9 cellular contexts compared by ENCODE assay signal in genomic region chr1:202193614-202194327, GRCh38. TPM values are rescaled to one million over a fixed set of nuclear protein-coding genes. Genes with fewer than 3 reads are reported as not detected.
DNase-seq lines count a peak whose midpoint lies in the region; ATAC-seq and TF ChIP-seq lines count a peak whose summit lies in the region.
"Had no signal": no experiment of that assay in that cellular context is flagged by ENCODE, and none has a peak within 500 bp of the region (broad histone marks: within the 10 kb centered on the region; RNA-seq: fewer than 3 reads in every experiment).

Gene LGR6, plus strand, starts transcription at chr1:202193799. Its CDS starts 191 bp downstream, at chr1:202193990.

- H3K14ac ChIP-seq in IMR-90 (replicated peaks; ENCODE audit: low read depth, low read length) = no peak within 1 kb of the TSS

- TF ChIP-seq RAD21 in IMR-90 (IDR thresholded peaks at IDR 0.05; ENCODE audit: low read length) = no peak

- H2BK5ac ChIP-seq in IMR-90 (ENCODE audit: low read depth, low read length, poor library complexity, severe bottlenecking) = no peak within 1 kb of the TSS

- no peak within 1 kb of the TSS for H3K4ac ChIP-seq in IMR-90 (ENCODE audit: low read depth, low read length)

- H3K23ac ChIP-seq in IMR-90 (ENCODE audit: low read depth, low read length) = no peak within 1 kb of the TSS

- no peak within 1 kb of the TSS for H3K18ac ChIP-seq in IMR-90 (ENCODE audit: low read depth, low read length)

- no TSS peak for BruUV-seq in IMR-90 (replicated peaks; lab: Mats Ljungman, UMichigan)

- WGBS in IMR-90 (ENCODE audit: extremely low coverage in 2 of 2, insufficient read length in 1 of 2), 2 experiments = 2% methylated on average over 42 of the region's 61 CpGs; no CpG with 5 or more reads in 1 of the 2 experiments
- WGBS in smooth muscle cell (ENCODE audit: low lambda C conversion rate) = 9% methylated on average over 51 of the region's 61 CpGs

- ATAC-seq in IMR-90 (ENCODE audit: low read depth) = no peak

- POLR2A ChIA-PET in IMR-90 (lab: Charles Lee; ENCODE audit: unreplicated experiment) = no interaction called here

- H3K4me1 ChIP-seq in IMR-90 (ENCODE audit: control insufficient read depth, insufficient read depth, low read length) = no peaks in the 10 kb centered on the region
- H3K4me1 ChIP-seq in iPS-20b (ENCODE audit: insufficient read depth, low read length) = no peaks in the 10 kb centered on the region
- peaks cover 6% of the 10 kb centered on the region for H3K4me1 ChIP-seq in smooth muscle cell (ENCODE audit: low read depth)
- H3K4me1 ChIP-seq: uterus had no signal

- peaks cover 61% of the 10 kb centered on the region for H3K27me3 ChIP-seq in IMR-90 (ENCODE audit: control insufficient read depth, insufficient read depth, low read length)
- H3K27me3 ChIP-seq in iPS-20b (ENCODE audit: insufficient read depth, low read length) = peaks cover 47% of the 10 kb centered on the region
- H3K27me3 ChIP-seq in smooth muscle cell (ENCODE audit: low read depth) = peaks cover 33% of the 10 kb centered on the region
- H3K27me3 ChIP-seq: uterus had no signal

- H2AFZ ChIP-seq in IMR-90 (replicated peaks; ENCODE audit: low read length, poor library complexity) (no peak within 1 kb of the TSS), smooth muscle cell (ENCODE audit: low read depth) (peak within 1 kb of the TSS; percentile 51)

- H3K36me3 ChIP-seq in IMR-90 (ENCODE audit: control insufficient read depth, insufficient read depth, low read length) = no peaks in the 10 kb centered on the region
- no peaks in the 10 kb centered on the region for H3K36me3 ChIP-seq in iPS-20b (ENCODE audit: insufficient read depth, low read depth, low read length)
- H3K36me3 ChIP-seq in smooth muscle cell (ENCODE audit: low read depth) = no peaks in the 10 kb centered on the region
- H3K36me3 ChIP-seq: uterus had no signal

- H3K9ac ChIP-seq in IMR-90 (ENCODE audit: low read depth, low read length) = no peak within 1 kb of the TSS
- H3K9ac ChIP-seq in iPS-20b (ENCODE audit: low read depth, low read length) = no peak within 1 kb of the TSS
- no peak within 1 kb of the TSS for H3K9ac ChIP-seq in smooth muscle cell (ENCODE audit: low read depth)

- H2BK15ac ChIP-seq in IMR-90 (ENCODE audit: low read depth, low read length) = no peak within 1 kb of the TSS

- CTCF ChIA-PET in IMR-90 (lab: Yijun Ruan, JAX) = interaction anchor here (0.9 to 2.3 kb wide), 5 partner anchors 9 to 129 kb away, joined by 3 to 18 read pairs (median 9); no protein-coding TSS in a partner anchor

- no peak within 1 kb of the TSS for H2BK120ac ChIP-seq in IMR-90 (ENCODE audit: low read depth, low read length)

- no peaks in the 10 kb centered on the region for H3K9me3 ChIP-seq in IMR-90 (ENCODE audit: control insufficient read depth, insufficient read depth, low read length)
- H3K9me3 ChIP-seq in iPS-20b (ENCODE audit: insufficient read depth, low read depth, low read length) = no peaks in the 10 kb centered on the region
- H3K9me3 ChIP-seq in smooth muscle cell (replicated peaks; ENCODE audit: low read depth) = no peaks in the 10 kb centered on the region
- H3K9me3 ChIP-seq: uterus had no signal

- no peaks in the 10 kb centered on the region for H3K79me1 ChIP-seq in IMR-90 (ENCODE audit: low read depth in 1 of 2, low read length in 2 of 2)

- H2BK20ac ChIP-seq in IMR-90 (ENCODE audit: low read depth, low read length) = no peak within 1 kb of the TSS

- H3K27ac ChIP-seq in IMR-90 (ENCODE audit: insufficient read depth, low read length) (no peak within 1 kb of the TSS), iPS-20b (ENCODE audit: low read length) (no peak within 1 kb of the TSS), smooth muscle cell (ENCODE audit: low read depth) (no peak within 1 kb of the TSS)
- H3K27ac ChIP-seq: uterus had no signal

- dilution Hi-C loops in IMR-90 (cut with HindIII; ENCODE audit: low sequenced_read_pairs, unreplicated experiment) = no loop called here

- peak within 1 kb of the TSS; percentile 68 for H2AK9ac ChIP-seq in IMR-90 (replicated peaks; ENCODE audit: low read depth, low read length, poor library complexity)

- H4K91ac ChIP-seq in IMR-90 (ENCODE audit: insufficient read depth, low read depth, low read length) = no peak within 1 kb of the TSS

- H3F3A ChIP-seq in smooth muscle cell (ENCODE audit: low read depth) = no peaks in the 10 kb centered on the region

- H3K4me2 ChIP-seq in IMR-90 (ENCODE audit: low read depth, low read length) (no peak within 1 kb of the TSS), smooth muscle cell (peak within 1 kb of the TSS; percentile 86)

- H3K79me2 ChIP-seq in smooth muscle cell (ENCODE audit: low read depth) = no peaks in the 10 kb centered on the region

- H4K20me1 ChIP-seq in IMR-90 (ENCODE audit: insufficient read depth, low read length) (peaks cover 3% of the 10 kb centered on the region; the same call in 1 of the 2 replicates), smooth muscle cell (ENCODE audit: low read depth) (no peaks in the 10 kb centered on the region)

- no peak for TF ChIP-seq POLR2A in IMR-90 (IDR thresholded peaks at IDR 0.05; ENCODE audit: low read depth, low read length)

- no peak within 1 kb of the TSS for H4K8ac ChIP-seq in IMR-90 (ENCODE audit: low read depth in 2 of 2, low read length in 2 of 2)

- TF ChIP-seq CTCF in IMR-90 (conservative IDR thresholded peaks at IDR 0.05; ENCODE audit: low read depth, low read length) (no peak), astrocyte of the cerebellum (IDR thresholded peaks at IDR 0.05; ENCODE audit: low read depth, low read length, missing control alignments) (no peak), smooth muscle cell (IDR thresholded peaks at IDR 0.05; ENCODE audit: borderline replicate concordance, insufficient read depth, poor library complexity, severe bottlenecking) (no peak)

- H2AK5ac ChIP-seq in IMR-90 (ENCODE audit: low read depth, low read length) = no peak within 1 kb of the TSS

- intact Hi-C loops in IMR-90 (cut with micrococcal nuclease) = loop anchor here (1.0 to 2.0 kb wide), 2 partner anchors 122 to 525 kb away; no protein-coding TSS in a partner anchor

- H4K5ac ChIP-seq in IMR-90 (ENCODE audit: low read depth, low read length) = no peak within 1 kb of the TSS

- no peak within 1 kb of the TSS for H3K56ac ChIP-seq in IMR-90 (ENCODE audit: extremely low read depth, insufficient read depth, low read length)

- H3K9me1 ChIP-seq in IMR-90 (ENCODE audit: insufficient read depth, low read length) = no peaks in the 10 kb centered on the region

- H3K4me3 ChIP-seq in IMR-90 (ENCODE audit: insufficient read depth, low read depth, low read length) (no peak within 1 kb of the TSS), astrocyte of the cerebellum (ENCODE audit: low read depth, low read length) (peak within 1 kb of the TSS; percentile 11), iPS-20b (ENCODE audit: low read length) (peak within 1 kb of the TSS; percentile 54), smooth muscle cell (peak within 1 kb of the TSS; percentile 46)

- DNase-seq in IMR-90 = no peak
- DNase-seq in astrocyte of the cerebellum (ENCODE audit: low read depth) = no peak
- DNase-seq in smooth muscle cell (lab: John Stamatoyannopoulos, UW; ENCODE audit: unreplicated experiment) = no peak
- no peak for DNase-seq in activated CD8-positive, alpha-beta memory T cell treated with anti-CD3 and anti-CD28 coated beads, Interleukin-2, amount 50 U/mL, for 48 hours
- DNase-seq in NCI-H1436 treated with DMSO at 0.1 percent for 48 hours (lab: John Stamatoyannopoulos, UW) = no peak
- DNase-seq in activated gamma-delta T cell (lab: John Stamatoyannopoulos, UW) = no peak
- DNase-seq: NCI-H524 treated with DMSO at 0.1 percent for 48 hours, uterus had no signal

- in situ Hi-C loops in IMR-90 (cut with MboI; ENCODE audit: low sequenced_read_pairs) = no loop called here
- in situ Hi-C loops in astrocyte of the cerebellum (cut with HindIII; ENCODE audit: low sequenced_read_pairs) = no loop called here

TF ChIP-seq in IMR-90, 13 proteins besides CTCF, POLR2A, EP300 and RAD21:
- no peak for TF ChIP-seq MAZ (IDR thresholded peaks at IDR 0.05; ENCODE audit: borderline replicate concordance, low read depth, low read length)

RNA-seq across cellular contexts. Expression of gene LGR6, which starts in this region (rescaled TPM):
- total RNA-seq in IMR-90 (2012; rRNA removed) = not detected in 2 replicates
- polyA plus RNA-seq in IMR-90 (2012; rRNA removed) = not detected in 2 replicates
- 0.01 TPM in 1 of 2 replicates, not detected in the other for polyA plus RNA-seq in IMR-90 (2012; cell fraction: cytosol; rRNA removed)
- not detected in 2 replicates for polyA plus RNA-seq in IMR-90 (2012; cell fraction: nucleus; rRNA removed; ENCODE audit: low replicate concordance)
- 1.8 and 2.0 TPM in 2 replicates for total RNA-seq in smooth muscle cell
- 2.9 and 4.4 TPM in 2 replicates for polyA plus RNA-seq in smooth muscle cell
